ENCODE assay signal across 8 cellular contexts in the genomic region with DNA sequence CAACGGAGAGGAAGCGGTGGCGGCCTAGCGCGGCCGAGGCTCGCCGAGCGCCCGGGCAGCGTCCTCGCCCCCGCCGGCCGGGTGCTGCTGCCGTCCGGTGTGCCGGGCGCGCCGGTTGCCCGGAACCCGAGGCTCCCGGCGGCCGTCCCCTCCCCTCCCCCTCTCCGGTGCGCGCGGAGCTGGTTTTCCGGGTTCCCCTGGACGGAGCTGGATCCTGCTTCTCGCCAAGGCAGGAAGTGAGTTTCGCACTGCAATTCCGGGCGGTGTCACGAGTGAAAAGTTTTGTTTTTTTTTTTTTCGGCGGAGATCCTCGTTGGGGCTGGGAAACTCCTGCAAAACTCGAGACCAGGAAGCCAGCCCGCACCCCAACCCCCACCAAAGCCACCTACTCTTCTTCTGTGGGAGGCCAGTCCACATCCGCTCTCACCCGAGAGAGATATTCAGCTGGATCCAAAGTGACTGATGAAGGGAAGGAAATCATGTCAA. TPM values are rescaled to one million over a fixed set of nuclear protein-coding genes. Genes with fewer than 3 reads are reported as not detected.
DNase-seq lines count a peak whose midpoint lies in the region; ATAC-seq and TF ChIP-seq lines count a peak whose summit lies in the region.

A gene with protein sequence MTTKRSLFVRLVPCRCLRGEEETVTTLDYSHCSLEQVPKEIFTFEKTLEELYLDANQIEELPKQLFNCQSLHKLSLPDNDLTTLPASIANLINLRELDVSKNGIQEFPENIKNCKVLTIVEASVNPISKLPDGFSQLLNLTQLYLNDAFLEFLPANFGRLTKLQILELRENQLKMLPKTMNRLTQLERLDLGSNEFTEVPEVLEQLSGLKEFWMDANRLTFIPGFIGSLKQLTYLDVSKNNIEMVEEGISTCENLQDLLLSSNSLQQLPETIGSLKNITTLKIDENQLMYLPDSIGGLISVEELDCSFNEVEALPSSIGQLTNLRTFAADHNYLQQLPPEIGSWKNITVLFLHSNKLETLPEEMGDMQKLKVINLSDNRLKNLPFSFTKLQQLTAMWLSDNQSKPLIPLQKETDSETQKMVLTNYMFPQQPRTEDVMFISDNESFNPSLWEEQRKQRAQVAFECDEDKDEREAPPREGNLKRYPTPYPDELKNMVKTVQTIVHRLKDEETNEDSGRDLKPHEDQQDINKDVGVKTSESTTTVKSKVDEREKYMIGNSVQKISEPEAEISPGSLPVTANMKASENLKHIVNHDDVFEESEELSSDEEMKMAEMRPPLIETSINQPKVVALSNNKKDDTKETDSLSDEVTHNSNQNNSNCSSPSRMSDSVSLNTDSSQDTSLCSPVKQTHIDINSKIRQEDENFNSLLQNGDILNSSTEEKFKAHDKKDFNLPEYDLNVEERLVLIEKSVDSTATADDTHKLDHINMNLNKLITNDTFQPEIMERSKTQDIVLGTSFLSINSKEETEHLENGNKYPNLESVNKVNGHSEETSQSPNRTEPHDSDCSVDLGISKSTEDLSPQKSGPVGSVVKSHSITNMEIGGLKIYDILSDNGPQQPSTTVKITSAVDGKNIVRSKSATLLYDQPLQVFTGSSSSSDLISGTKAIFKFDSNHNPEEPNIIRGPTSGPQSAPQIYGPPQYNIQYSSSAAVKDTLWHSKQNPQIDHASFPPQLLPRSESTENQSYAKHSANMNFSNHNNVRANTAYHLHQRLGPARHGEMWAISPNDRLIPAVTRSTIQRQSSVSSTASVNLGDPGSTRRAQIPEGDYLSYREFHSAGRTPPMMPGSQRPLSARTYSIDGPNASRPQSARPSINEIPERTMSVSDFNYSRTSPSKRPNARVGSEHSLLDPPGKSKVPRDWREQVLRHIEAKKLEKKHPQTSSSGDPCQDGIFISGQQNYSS (N-terminal part only) (plus strand): TSS at position 300 of the 486 bp plus-strand sequence. CDS start 66,144 bp downstream, outside the sequence.

- H3K36me3 ChIP-seq in HUES64 (ENCODE audit: insufficient read depth, low read length) (no peaks in the 10 kb centered on the region; the same call in 1 of the 2 replicates), tibial nerve (no peaks in the 10 kb centered on the region)

- peak within 1 kb of the TSS; percentile 88 for H3K27ac Mint-ChIP-seq in activated naive CD8-positive, alpha-beta T cell treated with anti-CD3 and anti-CD28 coated beads, Interleukin-2, amount 50 U/mL, for 24 hours

- under 1% methylated on average over 44 of the region's 44 CpGs for WGBS in HUES64
- 0 to 1% methylated on average over 23 to 40 of the region's 44 CpGs for WGBS in tibial nerve, 2 donors

- H3K27ac ChIP-seq in HUES64 (ENCODE audit: low read depth, low read length) (peak within 1 kb of the TSS; percentile 98), tibial nerve (peak within 1 kb of the TSS; percentile 98 to 100 (median 100))

- H3K9ac ChIP-seq in HUES64 (ENCODE audit: low read depth, low read length), result peak within 1 kb of the TSS; percentile 95

- H3K4me3 ChIP-seq in HUES64 (ENCODE audit: low read length) (peak within 1 kb of the TSS; percentile 93), tibial nerve (peak within 1 kb of the TSS; percentile 72 to 99 (median 94))

- peak; percentile 28 for ATAC-seq in GM21447 (IDR thresholded peaks at IDR 0.05; ENCODE audit: unreplicated experiment)
- peak; percentile 25 for ATAC-seq in activated naive CD8-positive, alpha-beta T cell treated with anti-CD3 and anti-CD28 coated beads, Interleukin-2, amount 50 U/mL, for 24 hours
- ATAC-seq in Right ventricle myocardium superior (ENCODE audit: poor library complexity), result peak; percentile 65

- H3K27me3 ChIP-seq in HUES64 (ENCODE audit: insufficient read depth, low read length) (peaks cover 24% of the 10 kb centered on the region), tibial nerve (no peaks in the 10 kb centered on the region)

- no peaks in the 10 kb centered on the region for H3K9me3 ChIP-seq in HUES64 (ENCODE audit: insufficient read depth, low read depth, low read length)
- H3K9me3 ChIP-seq in tibial nerve, result no peaks in the 10 kb centered on the region

- TF ChIP-seq POLR2A in tibial nerve (IDR thresholded peaks at IDR 0.05), result peak; percentile 45 to 48

- H3K4me1 Mint-ChIP-seq in activated naive CD8-positive, alpha-beta T cell treated with anti-CD3 and anti-CD28 coated beads, Interleukin-2, amount 50 U/mL, for 24 hours, result peaks cover 48% of the 10 kb centered on the region

- peak within 1 kb of the TSS; percentile 97 for H3K4me3 Mint-ChIP-seq in activated naive CD8-positive, alpha-beta T cell treated with anti-CD3 and anti-CD28 coated beads, Interleukin-2, amount 50 U/mL, for 24 hours

- H3K36me3 Mint-ChIP-seq in activated naive CD8-positive, alpha-beta T cell treated with anti-CD3 and anti-CD28 coated beads, Interleukin-2, amount 50 U/mL, for 24 hours (ENCODE audit: low read depth), result no peaks in the 10 kb centered on the region

- peak in 1 of 2 donors; percentile 72 for TF ChIP-seq EP300 in tibial nerve (IDR thresholded peaks at IDR 0.05)

- peaks cover 36% of the 10 kb centered on the region for H3K4me1 ChIP-seq in HUES64 (ENCODE audit: insufficient read depth, low read length)
- H3K4me1 ChIP-seq in tibial nerve, result peaks cover 0 to 38% (median 17%) of the 10 kb centered on the region in 4 donors

- DNase-seq in D341Med (ENCODE audit: low spot score) (peak; percentile 68), T follicular helper cell (ENCODE audit: low read depth) (peak; percentile 60), Right ventricle myocardium superior (peak; percentile 87), pons (ENCODE audit: low spot score) (peak; percentile 61), tibial nerve (ENCODE audit: low spot score in 2 of 2) (peak; percentile 59 to 76)
- DNase-seq in activated naive CD8-positive, alpha-beta T cell treated with anti-CD3 and anti-CD28 coated beads, Interleukin-2, amount 50 U/mL, for 24 hours, result peak; percentile 73

- H3K9me3 Mint-ChIP-seq in activated naive CD8-positive, alpha-beta T cell treated with anti-CD3 and anti-CD28 coated beads, Interleukin-2, amount 50 U/mL, for 24 hours, result no peaks in the 10 kb centered on the region

- intact Hi-C loops in Right ventricle myocardium superior (cut with DNase I), result loop anchor here (10.0 kb wide), 1 partner anchor 218 kb away; a partner anchor contains a TSS

- H3K27me3 Mint-ChIP-seq in activated naive CD8-positive, alpha-beta T cell treated with anti-CD3 and anti-CD28 coated beads, Interleukin-2, amount 50 U/mL, for 24 hours, result no peaks in the 10 kb centered on the region

- no peak for TF ChIP-seq CTCF in tibial nerve (IDR thresholded peaks at IDR 0.05)

RNA-seq across cellular contexts. Expression of the gene that starts here (rescaled TPM):
- polyA plus RNA-seq in HUES64 (2013, experiment 1 of 2), result 15.9 TPM
- 19.4 TPM for polyA plus RNA-seq in HUES64 (2013, experiment 2 of 2)
- 34.1 TPM for total RNA-seq in Right ventricle myocardium superior
- 10 to 100 TPM; 59.6 to 81.1 (median 66.5) TPM for total RNA-seq in tibial nerve

Comparison
In these comparisons a context has a peak if more than half of its experiments do, and no peak if none do; other contexts are left out.
1. Peak in every context shown above with its lines: DNase-seq, ATAC-seq, H3K4me3 ChIP-seq and H3K27ac ChIP-seq.